In genomic region chr9:105148328-105149006, GRCh38 we compare ENCODE assay signal across 16 cellular contexts.
DNase-seq lines count a peak whose midpoint lies in the region; ATAC-seq and TF ChIP-seq lines count a peak whose summit lies in the region.
"Had no signal": no experiment of that assay in that cellular context is flagged by ENCODE, and none has a peak within 500 bp of the region (broad histone marks: within the 10 kb centered on the region; RNA-seq: fewer than 3 reads in every experiment).

No MANE protein-coding gene starts in this region.

- BruUV-seq in IMR-90 (replicated peaks; lab: Mats Ljungman, UMichigan), result no TSS peak

- CTCF ChIA-PET in IMR-90 (lab: Yijun Ruan, JAX) (interaction anchor here (0.8 to 1.2 kb wide), 2 partner anchors 9 to 222 kb away, joined by 3 to 4 read pairs; no protein-coding TSS in a partner anchor), WTC11 (lab: Charles Lee) (interaction anchor here (0.6 to 1.5 kb wide), 9 partner anchors 9 to 401 kb away, joined by 3 to 13 read pairs (median 4); partner anchors contain the start of genes ABCA1 and NIPSNAP3A)

- ATAC-seq in IMR-90 (ENCODE audit: low read depth) (peak; percentile 64), WTC11 (peak; percentile 100), heart left ventricle (no peak)

- no peak overlapping the region for H2BK15ac ChIP-seq in IMR-90 (ENCODE audit: low read depth, low read length)

- H3K27me3 ChIP-seq in IMR-90 (ENCODE audit: control insufficient read depth, insufficient read depth, low read length) (no peaks in the 10 kb centered on the region), spleen (replicated peaks in 1 of 7) (no peaks in the 10 kb centered on the region), heart left ventricle (no peaks in the 10 kb centered on the region)
- H3K27me3 ChIP-seq: breast epithelium, testis had no signal

- in situ Hi-C loops in IMR-90 (cut with MboI; ENCODE audit: low sequenced_read_pairs), result loop anchor here (10.0 to 25.0 kb wide), 2 partner anchors 64 to 161 kb away; no protein-coding TSS in a partner anchor

- H3K27me3 Mint-ChIP-seq in WTC11 (ENCODE audit: low read depth), result no peaks in the 10 kb centered on the region; the same call in 1 of the 2 replicates
- H3K27me3 Mint-ChIP-seq: activated naive CD4-positive, alpha-beta T cell treated with anti-CD3 and anti-CD28 coated beads, Interleukin-2, amount 50 U/mL, for 24 hours had no signal

- no peak overlapping the region for H2BK5ac ChIP-seq in IMR-90 (ENCODE audit: low read depth, low read length, poor library complexity, severe bottlenecking)

- H3K27ac Mint-ChIP-seq in WTC11, result no peak overlapping the region
- H3K27ac Mint-ChIP-seq: activated naive CD4-positive, alpha-beta T cell treated with anti-CD3 and anti-CD28 coated beads, Interleukin-2, amount 50 U/mL, for 24 hours had no signal

- H4K20me1 ChIP-seq in IMR-90 (ENCODE audit: insufficient read depth, low read length), result no peaks in the 10 kb centered on the region

- dilution Hi-C loops in IMR-90 (cut with HindIII; ENCODE audit: low sequenced_read_pairs, unreplicated experiment), result no loop called here

- no peak overlapping the region for H3K18ac ChIP-seq in IMR-90 (ENCODE audit: low read depth, low read length)

- no peaks in the 10 kb centered on the region for H3K79me1 ChIP-seq in IMR-90 (ENCODE audit: low read depth in 1 of 2, low read length in 2 of 2)

- TF ChIP-seq POLR2A in IMR-90 (IDR thresholded peaks at IDR 0.05; ENCODE audit: low read depth, low read length) (no peak), spleen (IDR thresholded peaks at IDR 0.05) (no peak), heart left ventricle (IDR thresholded peaks at IDR 0.05) (no peak)

- H3K27ac ChIP-seq in IMR-90 (ENCODE audit: insufficient read depth, low read length), result no peak overlapping the region
- H3K27ac ChIP-seq in spleen, result no peak overlapping the region
- H3K27ac ChIP-seq in heart left ventricle, result no peak overlapping the region
- H3K27ac ChIP-seq: breast epithelium, SK-N-MC, testis had no signal

- DNase-seq in AG10803 (ENCODE audit: low read depth) (no peak), IMR-90 (no peak), WTC11 (ENCODE audit: low spot score) (peak; percentile 48), iPS-NIHi7 (ENCODE audit: extremely low spot score) (peak; percentile 68), DMS153 (lab: John Stamatoyannopoulos, UW) (no peak), spleen (no peak), heart left ventricle (no peak), midbrain (lab: John Stamatoyannopoulos, UW) (no peak)
- DNase-seq: activated CD4-positive, CD25-positive, alpha-beta regulatory T cell treated with anti-CD3 and anti-CD28 coated beads, Interleukin-2, amount 50 U/mL, for 72 hours; DMS79; NCI-H2171 treated with DMSO at 0.1 percent for 48 hours; testis had no signal

- peaks cover 9% of the 10 kb centered on the region for H3K4me1 Mint-ChIP-seq in WTC11

- TF ChIP-seq RAD21 in IMR-90 (IDR thresholded peaks at IDR 0.05; ENCODE audit: low read length), result no peak

- POLR2A ChIA-PET in IMR-90 (lab: Charles Lee; ENCODE audit: unreplicated experiment) (interaction anchor here (0.7 kb wide), 1 partner anchor 221 kb away, joined by 3 read pairs; no protein-coding TSS in a partner anchor), WTC11 (lab: Charles Lee) (no interaction called here)

- H3K14ac ChIP-seq in IMR-90 (replicated peaks; ENCODE audit: low read depth, low read length), result peak overlapping the region; percentile 54

- H3K4me3 Mint-ChIP-seq in WTC11, result no peak overlapping the region
- H3K4me3 Mint-ChIP-seq: activated naive CD4-positive, alpha-beta T cell treated with anti-CD3 and anti-CD28 coated beads, Interleukin-2, amount 50 U/mL, for 24 hours; CD14-positive monocyte had no signal

- H2AK5ac ChIP-seq in IMR-90 (ENCODE audit: low read depth, low read length), result peak overlapping the region; percentile 34; the same call in 1 of the 2 replicates

- no peaks in the 10 kb centered on the region for H3K9me3 Mint-ChIP-seq in WTC11
- H3K9me3 Mint-ChIP-seq: activated naive CD4-positive, alpha-beta T cell treated with anti-CD3 and anti-CD28 coated beads, Interleukin-2, amount 50 U/mL, for 24 hours; CD14-positive monocyte had no signal

- TF ChIP-seq CTCF in AG10803 (conservative IDR thresholded peaks at IDR 0.05; ENCODE audit: low read length) (peak; percentile 26; the same call in 1 of the 2 replicates), IMR-90 (conservative IDR thresholded peaks at IDR 0.05; ENCODE audit: low read depth, low read length) (no peak), WTC11 (IDR thresholded peaks at IDR 0.05) (no peak), spleen (IDR thresholded peaks at IDR 0.05 in 8 of 11, conservative IDR thresholded peaks at IDR 0.05 in 3 of 11) (no peak), heart left ventricle (IDR thresholded peaks at IDR 0.05) (no peak)

- H2BK20ac ChIP-seq in IMR-90 (ENCODE audit: low read depth, low read length), result no peak overlapping the region

- no CpG with 5 or more reads among the region's 1 CpG for WGBS in IMR-90 (ENCODE audit: extremely low coverage in 2 of 2, insufficient read length in 1 of 2), 2 experiments
- WGBS in spleen, 5 donors, result 20 to 58% (median 31%) methylated on average over 1 of the region's 1 CpG
- 27 to 30% (median 29%) methylated on average over 1 of the region's 1 CpG for WGBS in heart left ventricle, 4 donors

- no peaks in the 10 kb centered on the region for H3K36me3 Mint-ChIP-seq in WTC11
- H3K36me3 Mint-ChIP-seq: activated naive CD4-positive, alpha-beta T cell treated with anti-CD3 and anti-CD28 coated beads, Interleukin-2, amount 50 U/mL, for 24 hours had no signal

- H3K9me3 ChIP-seq in IMR-90 (ENCODE audit: control insufficient read depth, insufficient read depth, low read length) (no peaks in the 10 kb centered on the region), spleen (no peaks in the 10 kb centered on the region), heart left ventricle (no peaks in the 10 kb centered on the region)
- H3K9me3 ChIP-seq: breast epithelium, testis had no signal

- no peak overlapping the region for H4K8ac ChIP-seq in IMR-90 (ENCODE audit: low read depth in 2 of 2, low read length in 2 of 2)

- no peak overlapping the region for H3K4me2 ChIP-seq in IMR-90 (ENCODE audit: low read depth, low read length)

- H2BK120ac ChIP-seq in IMR-90 (ENCODE audit: low read depth, low read length), result 0 out of 2 replicates have a peak overlapping the region, but pooled peaks have one; percentile 10

- H3K9ac ChIP-seq in IMR-90 (ENCODE audit: low read depth, low read length), result no peak overlapping the region

- no peak overlapping the region for H3K56ac ChIP-seq in IMR-90 (ENCODE audit: extremely low read depth, insufficient read depth, low read length)

- H3K9me1 ChIP-seq in IMR-90 (ENCODE audit: insufficient read depth, low read length), result peaks cover 7% of the 10 kb centered on the region; the same call in 1 of the 2 replicates

- no peak overlapping the region for H3K4ac ChIP-seq in IMR-90 (ENCODE audit: low read depth, low read length)

- no peak overlapping the region for H3K23ac ChIP-seq in IMR-90 (ENCODE audit: low read depth, low read length)

- intact Hi-C loops in IMR-90 (cut with micrococcal nuclease) (no loop called here), spleen (cut with DNase I; ENCODE audit: low total_unique reads) (no loop called here), heart left ventricle (cut with DNase I) (loop anchor here in 1 of 10 donors (10.0 kb wide), 1 partner anchor 184 kb away; no protein-coding TSS in a partner anchor)

- H2AK9ac ChIP-seq in IMR-90 (replicated peaks; ENCODE audit: low read depth, low read length, poor library complexity), result no peak overlapping the region

- H3K36me3 ChIP-seq in IMR-90 (ENCODE audit: control insufficient read depth, insufficient read depth, low read length) (no peaks in the 10 kb centered on the region), spleen (no peaks in the 10 kb centered on the region), heart left ventricle (no peaks in the 10 kb centered on the region)
- H3K36me3 ChIP-seq: breast epithelium had no signal

- no peak overlapping the region for H2AFZ ChIP-seq in IMR-90 (replicated peaks; ENCODE audit: low read length, poor library complexity)

- H3K4me1 ChIP-seq in IMR-90 (ENCODE audit: control insufficient read depth, insufficient read depth, low read length) (peaks cover 9% of the 10 kb centered on the region), spleen (peaks cover 0 to 34% (median 7%) of the 10 kb centered on the region in 6 donors), heart left ventricle (peaks cover 0 to 15% (median 0%) of the 10 kb centered on the region in 12 donors)
- H3K4me1 ChIP-seq: breast epithelium had no signal

- no peak overlapping the region for H4K91ac ChIP-seq in IMR-90 (ENCODE audit: insufficient read depth, low read depth, low read length)

- H3K4me3 ChIP-seq in AG10803 (ENCODE audit: low read length), result no peak overlapping the region
- no peak overlapping the region for H3K4me3 ChIP-seq in IMR-90 (ENCODE audit: insufficient read depth, low read depth, low read length)
- no peak overlapping the region for H3K4me3 ChIP-seq in spleen
- H3K4me3 ChIP-seq in heart left ventricle, result no peak overlapping the region
- H3K4me3 ChIP-seq: breast epithelium, SK-N-MC, testis had no signal

- H4K5ac ChIP-seq in IMR-90 (ENCODE audit: low read depth, low read length), result no peak overlapping the region

TF ChIP-seq in IMR-90, 13 proteins besides CTCF, POLR2A, EP300 and RAD21:
- TF ChIP-seq CEBPB (IDR thresholded peaks at IDR 0.05; ENCODE audit: low read depth, low read length), result peak; percentile 85
- no peak for TF ChIP-seq MXI1 (IDR thresholded peaks at IDR 0.05; ENCODE audit: borderline replicate concordance, low read depth, low read length)

TF ChIP-seq in WTC11, 78 proteins besides CTCF, POLR2A, EP300 and RAD21 (continues in another document):
- TF ChIP-seq ZNF425 (CRISPR knock-in tag; conservative IDR thresholded peaks at IDR 0.05) (no peak), ZNF138 (CRISPR knock-in tag; conservative IDR thresholded peaks at IDR 0.05) (no peak)

Comparison
In these comparisons a context has a peak if more than half of its experiments do, and no peak if none do; other contexts are left out.
1. DNase-seq: peak in WTC11 (single experiment) and iPS-NIHi7 (single experiment); none in AG10803 (single experiment), IMR-90 (single experiment), DMS153 (single experiment), spleen (single experiment), heart left ventricle (0 of 5) and midbrain (single experiment).
2. ATAC-seq: peak in IMR-90 (single experiment) and WTC11 (single experiment); none in heart left ventricle (0 of 4).